In the genomic region with DNA sequence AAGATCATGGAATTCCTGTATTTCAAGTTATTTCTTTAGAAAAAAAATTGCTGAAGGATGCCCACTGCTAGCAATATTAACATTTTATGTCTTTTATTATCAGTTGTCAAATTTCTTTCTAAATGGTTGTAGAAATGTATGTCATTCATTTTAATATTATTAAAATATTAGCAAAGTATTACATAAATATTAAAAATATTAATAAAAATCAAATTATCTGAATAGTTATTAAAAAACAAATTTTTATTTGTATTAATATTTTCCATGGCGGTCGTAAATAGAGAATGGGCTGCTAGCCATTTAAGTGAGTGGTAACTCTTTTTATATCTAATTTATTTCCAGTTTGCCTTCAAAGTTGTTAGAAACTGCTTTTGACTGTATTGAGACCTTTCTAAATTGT, we compare ENCODE assay signal across 27 cellular contexts.
"Had no signal": no experiment of that assay in that cellular context is flagged by ENCODE, and none has a peak within 500 bp of the region (broad histone marks: within the 10 kb centered on the region; RNA-seq: fewer than 3 reads in every experiment).

No MANE protein-coding gene starts in this region.

- H3K4me3 ChIP-seq: psoas muscle, right lobe of liver, sigmoid colon, suprapubic skin, testis, tibial artery, transverse colon, upper lobe of right lung, uterus had no signal

- H3K9me3 ChIP-seq: neutrophil, psoas muscle, right lobe of liver, sigmoid colon, suprapubic skin, testis, tibial artery, transverse colon, upper lobe of right lung, uterus had no signal

- ATAC-seq: naive thymus-derived CD8-positive, alpha-beta T cell; natural killer cell treated with Interleukin-12 subunit alpha and Interleukin-12 subunit beta and Interleukin-15 and Interleukin-18, amount 100 ng/mL, for 72 hours; psoas muscle; right cardiac atrium; right lobe of liver; stimulated activated memory B cell treated with anti-CD40 and anti-IgM and Interleukin-4, amounts not matched to agents 10 μg/mL and 1 μg/mL and 100 μg/mL, for 72 hours; stimulated activated naive CD8-positive, alpha-beta T cell treated with anti-CD3 and anti-CD28 coated beads, Interleukin-15, amount 100 ng/mL, for 72 hours; stimulated activated naive CD8-positive, alpha-beta T cell treated with anti-CD3 and anti-CD28 coated beads, Interleukin-15, Interleukin-2, amounts not matched to agents 100 U/mL and 50 U/mL, for 24 hours; upper lobe of right lung had no signal

- H3K27me3 ChIP-seq: neutrophil, right lobe of liver, sigmoid colon, suprapubic skin, testis, tibial artery, transverse colon, upper lobe of right lung, uterus had no signal

- H3K27ac ChIP-seq: neutrophil, parathyroid adenoma, psoas muscle, right lobe of liver, sigmoid colon, suprapubic skin, testis, tibial artery, transverse colon, upper lobe of right lung, uterus had no signal

- DNase-seq: naive thymus-derived CD8-positive, alpha-beta T cell; nephron progenitor cell; nucleus accumbens; posterior cingulate gyrus; psoas muscle; right cardiac atrium; right lobe of liver; sigmoid colon; small intestine; stimulated activated CD4-positive, alpha-beta T cell treated with anti-CD3 and anti-CD28 coated beads, Interleukin-15, amount 100 ng/mL, for 24 hours; stimulated activated CD4-positive, alpha-beta T cell treated with anti-CD3 and anti-CD28 coated beads, Interleukin-2, amount 100 ng/mL, for 24 hours; stimulated activated CD4-positive, alpha-beta T cell treated with anti-CD3 and anti-CD28 coated beads, Interleukin-2, amount 100 ng/mL, for 48 hours; stimulated activated CD4-positive, alpha-beta T cell treated with anti-CD3 and anti-CD28 coated beads, Interleukin-4, amount 100 ng/mL, for 24 hours; stimulated activated naive CD4-positive, alpha-beta T cell; stimulated activated naive CD8-positive, alpha-beta T cell treated with anti-CD3 and anti-CD28 coated beads, Interleukin-15, amount 100 ng/mL, for 72 hours; stimulated activated naive CD8-positive, alpha-beta T cell treated with anti-CD3 and anti-CD28 coated beads, Interleukin-15, Interleukin-2, amounts not matched to agents 100 U/mL and 50 U/mL, for 24 hours; substantia nigra; testis; tibial artery; transverse colon; upper lobe of right lung; uterus had no signal

- H3K4me1 ChIP-seq: parathyroid adenoma, psoas muscle, sigmoid colon, suprapubic skin, testis, tibial artery, upper lobe of right lung, uterus had no signal
